In the genomic region with DNA sequence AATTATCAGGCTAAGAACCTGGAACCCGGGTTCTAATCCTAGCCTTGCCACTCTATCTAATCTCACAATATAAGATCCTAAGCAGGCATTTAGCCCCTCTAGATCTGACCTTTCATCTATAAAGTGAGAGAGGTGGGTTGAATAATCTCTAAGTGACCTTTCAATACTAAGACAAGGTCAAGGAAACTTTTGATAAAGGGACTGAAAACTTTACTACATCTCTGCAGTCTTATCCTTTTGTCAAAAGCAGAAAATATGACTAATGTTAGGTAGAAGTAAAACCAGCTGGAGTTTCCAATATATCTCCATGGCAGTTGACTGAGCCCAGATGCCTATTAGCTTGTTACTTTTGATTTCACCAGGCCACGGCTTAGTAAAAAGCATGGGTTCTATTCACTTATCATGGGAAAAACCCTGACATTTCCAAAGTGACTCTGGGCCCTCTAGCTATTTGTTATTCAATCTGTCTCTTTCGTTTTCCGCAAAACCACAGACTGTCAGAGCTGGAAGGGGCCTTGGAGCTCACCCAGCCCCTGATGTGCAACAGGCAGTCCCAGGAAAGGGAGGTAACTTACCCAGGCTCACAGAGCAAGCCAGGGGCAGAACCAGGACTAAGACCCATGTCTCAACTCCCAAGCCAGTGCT, we compare ENCODE assay signal across 1 cellular context.
TF ChIP-seq lines count a peak whose summit lies in the region.

No MANE protein-coding gene starts in this region.

TF ChIP-seq in GM12878, 131 proteins besides CTCF, POLR2A, EP300 and RAD21 (continued from another document):
- TF ChIP-seq, protein P1, sequence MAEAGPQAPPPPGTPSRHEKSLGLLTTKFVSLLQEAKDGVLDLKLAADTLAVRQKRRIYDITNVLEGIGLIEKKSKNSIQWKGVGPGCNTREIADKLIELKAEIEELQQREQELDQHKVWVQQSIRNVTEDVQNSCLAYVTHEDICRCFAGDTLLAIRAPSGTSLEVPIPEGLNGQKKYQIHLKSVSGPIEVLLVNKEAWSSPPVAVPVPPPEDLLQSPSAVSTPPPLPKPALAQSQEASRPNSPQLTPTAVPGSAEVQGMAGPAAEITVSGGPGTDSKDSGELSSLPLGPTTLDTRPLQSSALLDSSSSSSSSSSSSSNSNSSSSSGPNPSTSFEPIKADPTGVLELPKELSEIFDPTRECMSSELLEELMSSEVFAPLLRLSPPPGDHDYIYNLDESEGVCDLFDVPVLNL (IDR thresholded peaks at IDR 0.05; ENCODE audit: low read depth, low read length), result no peak
- TF ChIP-seq CBFB (IDR thresholded peaks at IDR 0.05; ENCODE audit: low read depth) (no peak), NBN (IDR thresholded peaks at IDR 0.05) (no peak), ZSCAN29 (IDR thresholded peaks at IDR 0.05) (no peak), IKZF1 (conservative IDR thresholded peaks at IDR 0.05) (peak; percentile 84), SIX5 (IDR thresholded peaks at IDR 0.05; ENCODE audit: low read depth, low read length, severe bottlenecking) (no peak), POLR2AphosphoS2 (IDR thresholded peaks at IDR 0.05; ENCODE audit: low read depth, low read length) (no peak), TARDBP (IDR thresholded peaks at IDR 0.05; ENCODE audit: borderline replicate concordance) (no peak), DPF2 (IDR thresholded peaks at IDR 0.05) (0 out of 2 replicates have a peak, but pooled peaks have one; percentile 37), MYB (IDR thresholded peaks at IDR 0.05; ENCODE audit: borderline replicate concordance, low read depth, low read length) (no peak), ZBED1 (IDR thresholded peaks at IDR 0.05; ENCODE audit: borderline replicate concordance) (no peak), ASH2L (IDR thresholded peaks at IDR 0.05; ENCODE audit: borderline replicate concordance, low read depth) (no peak)
- TF ChIP-seq, protein P2, sequence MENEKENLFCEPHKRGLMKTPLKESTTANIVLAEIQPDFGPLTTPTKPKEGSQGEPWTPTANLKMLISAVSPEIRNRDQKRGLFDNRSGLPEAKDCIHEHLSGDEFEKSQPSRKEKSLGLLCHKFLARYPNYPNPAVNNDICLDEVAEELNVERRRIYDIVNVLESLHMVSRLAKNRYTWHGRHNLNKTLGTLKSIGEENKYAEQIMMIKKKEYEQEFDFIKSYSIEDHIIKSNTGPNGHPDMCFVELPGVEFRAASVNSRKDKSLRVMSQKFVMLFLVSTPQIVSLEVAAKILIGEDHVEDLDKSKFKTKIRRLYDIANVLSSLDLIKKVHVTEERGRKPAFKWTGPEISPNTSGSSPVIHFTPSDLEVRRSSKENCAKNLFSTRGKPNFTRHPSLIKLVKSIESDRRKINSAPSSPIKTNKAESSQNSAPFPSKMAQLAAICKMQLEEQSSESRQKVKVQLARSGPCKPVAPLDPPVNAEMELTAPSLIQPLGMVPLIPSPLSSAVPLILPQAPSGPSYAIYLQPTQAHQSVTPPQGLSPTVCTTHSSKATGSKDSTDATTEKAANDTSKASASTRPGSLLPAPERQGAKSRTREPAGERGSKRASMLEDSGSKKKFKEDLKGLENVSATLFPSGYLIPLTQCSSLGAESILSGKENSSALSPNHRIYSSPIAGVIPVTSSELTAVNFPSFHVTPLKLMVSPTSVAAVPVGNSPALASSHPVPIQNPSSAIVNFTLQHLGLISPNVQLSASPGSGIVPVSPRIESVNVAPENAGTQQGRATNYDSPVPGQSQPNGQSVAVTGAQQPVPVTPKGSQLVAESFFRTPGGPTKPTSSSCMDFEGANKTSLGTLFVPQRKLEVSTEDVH (IDR thresholded peaks at IDR 0.05; ENCODE audit: low read depth, partially characterized antibody), result no peak
